In genomic region chr17:7035591-7036368, GRCh38 we compare ENCODE assay signal across 8 cellular contexts. TPM values are rescaled to one million over a fixed set of nuclear protein-coding genes. Genes with fewer than 3 reads are reported as not detected.
A peak's percentile ranks its signal among the peaks of the same experiment; 100 is the strongest.
DNase-seq lines count a peak whose midpoint lies in the region; ATAC-seq and TF ChIP-seq lines count a peak whose summit lies in the region.

Gene SLC16A13 (plus strand): TSS chr17:7036015. CDS start chr17:7036383, 368 bp downstream.

- peak within 1 kb of the TSS; percentile 86 to 90 for H3K9ac ChIP-seq in mucosa of rectum (ENCODE audit: low read depth in 1 of 2, low read length in 2 of 2)

- CTCF ChIA-PET in Panc1 (lab: Charles Lee) = interaction anchor here (0.6 kb wide), 1 partner anchor 207 kb away, joined by 3 read pairs; the partner anchor contains the start of gene GABARAP

- H3K9me3 Mint-ChIP-seq in activated T-cell treated with anti-CD3 and anti-CD28 coated beads, Interleukin-2, amount 50 U/mL, for 4 hours = no peaks in the 10 kb centered on the region

- peak within 1 kb of the TSS; percentile 94 for H3K4me3 Mint-ChIP-seq in activated T-cell treated with anti-CD3 and anti-CD28 coated beads, Interleukin-2, amount 50 U/mL, for 4 hours

- peaks cover 54% of the 10 kb centered on the region for H3K4me1 Mint-ChIP-seq in activated T-cell treated with anti-CD3 and anti-CD28 coated beads, Interleukin-2, amount 50 U/mL, for 4 hours (ENCODE audit: low read depth)

- 0 to 1% methylated on average over 52 of the region's 52 CpGs for WGBS in esophagus, 2 donors

- H3K27me3 ChIP-seq in Panc1 (ENCODE audit: control insufficient read depth, insufficient read depth, low read length) (no peaks in the 10 kb centered on the region), esophagus (ENCODE audit: control insufficient read depth in 1 of 2, insufficient read depth in 2 of 2, low read length in 2 of 2) (no peaks in the 10 kb centered on the region), mucosa of rectum (ENCODE audit: control insufficient read depth in 2 of 2, insufficient read depth in 2 of 2, low read length in 2 of 2) (no peaks in the 10 kb centered on the region)

- BruUV-seq in Panc1 (replicated peaks; lab: Mats Ljungman, UMichigan) = no TSS peak

- no peaks in the 10 kb centered on the region for H3K9me3 ChIP-seq in Panc1 (ENCODE audit: control insufficient read depth, insufficient read depth, low read depth, low read length)
- no peaks in the 10 kb centered on the region for H3K9me3 ChIP-seq in esophagus (ENCODE audit: control insufficient read depth in 2 of 2, insufficient read depth in 1 of 2, low read depth in 1 of 2, low read length in 1 of 2)
- H3K9me3 ChIP-seq in mucosa of rectum (ENCODE audit: control insufficient read depth in 2 of 2, low read length in 2 of 2) = no peaks in the 10 kb centered on the region

- H3K27me3 Mint-ChIP-seq in activated T-cell treated with anti-CD3 and anti-CD28 coated beads, Interleukin-2, amount 50 U/mL, for 4 hours (ENCODE audit: low read depth) = no peaks in the 10 kb centered on the region

- DNase-seq in DMS79 (lab: John Stamatoyannopoulos, UW) (peak; percentile 96), KBM-7 (peak; percentile 97), Panc1 (ENCODE audit: low read depth, low spot score) (peak; percentile 88)
- DNase-seq in activated T-cell treated with anti-CD3 and anti-CD28 coated beads, Interleukin-2, amount 50 U/mL, for 4 hours = peak; percentile 96
- peak; percentile 98 for DNase-seq in stimulated activated CD8-positive, alpha-beta memory T cell treated with anti-CD3 and anti-CD28 coated beads, Interleukin-4, amount 100 ng/mL, for 48 hours

- ATAC-seq in GM21723 (IDR thresholded peaks at IDR 0.05; ENCODE audit: unreplicated experiment) = peak; percentile 82
- ATAC-seq in Panc1 = peak; percentile 97
- ATAC-seq in activated T-cell treated with anti-CD3 and anti-CD28 coated beads, Interleukin-2, amount 50 U/mL, for 4 hours = peak; percentile 94 to 96

- peak within 1 kb of the TSS; percentile 61 to 87 for H3K4me3 ChIP-seq in Panc1 (ENCODE audit: low read depth in 2 of 2, low read length in 2 of 2)
- peak within 1 kb of the TSS; percentile 52 to 63 for H3K4me3 ChIP-seq in esophagus (ENCODE audit: low read depth in 1 of 2, low read length in 2 of 2)
- peak within 1 kb of the TSS; percentile 71 to 92 for H3K4me3 ChIP-seq in mucosa of rectum (ENCODE audit: low read length in 2 of 2)

- TF ChIP-seq CTCF in Panc1 (IDR thresholded peaks at IDR 0.05) = no peak

- peaks cover 6% of the 10 kb centered on the region; the same call in 1 of the 2 replicates for H3K4me1 ChIP-seq in Panc1 (ENCODE audit: control insufficient read depth, insufficient read depth, low read length)
- H3K4me1 ChIP-seq in esophagus (ENCODE audit: control insufficient read depth in 2 of 2, insufficient read depth in 2 of 2, low read length in 1 of 2) = peaks cover 0 to 6% of the 10 kb centered on the region in 2 donors
- peaks cover 10 to 13% of the 10 kb centered on the region in 2 donors for H3K4me1 ChIP-seq in mucosa of rectum (ENCODE audit: control insufficient read depth in 2 of 2, insufficient read depth in 2 of 2, low read length in 2 of 2)

- in situ Hi-C loops in KBM-7 (cut with MboI; ENCODE audit: low pct_unique_long_range_greater_than_20kb, low sequenced_read_pairs) (loop anchor here (25.0 kb wide), 1 partner anchor 302 kb away; the partner anchor contains the start of genes ACAP1 and NEURL4), Panc1 (cut with HindIII; ENCODE audit: low pct_unique_long_range_greater_than_20kb, low sequenced_read_pairs) (no loop called here)

- H3K27ac ChIP-seq in Panc1 (ENCODE audit: low read length) = peak within 1 kb of the TSS; percentile 97
- H3K27ac ChIP-seq in esophagus (ENCODE audit: low read depth in 2 of 2, low read length in 1 of 2) = peak within 1 kb of the TSS; percentile 85 to 87
- H3K27ac ChIP-seq in mucosa of rectum (ENCODE audit: low read depth in 2 of 2, low read length in 2 of 2) = peak within 1 kb of the TSS; percentile 76 to 90

- H3K36me3 Mint-ChIP-seq in activated T-cell treated with anti-CD3 and anti-CD28 coated beads, Interleukin-2, amount 50 U/mL, for 4 hours (ENCODE audit: insufficient read depth) = no peaks in the 10 kb centered on the region

- POLR2A ChIA-PET in Panc1 (lab: Charles Lee) = interaction anchor here (0.5 to 0.6 kb wide), 2 partner anchors 141 to 623 kb away, joined by 3 to 5 read pairs; no protein-coding TSS in a partner anchor

- intact Hi-C loops in Panc1 (cut with micrococcal nuclease; ENCODE audit: unreplicated experiment) = no loop called here

- no peaks in the 10 kb centered on the region for H3K36me3 ChIP-seq in Panc1 (ENCODE audit: control insufficient read depth, insufficient read depth, low read length)
- H3K36me3 ChIP-seq in esophagus (ENCODE audit: control insufficient read depth in 2 of 2, insufficient read depth in 2 of 2, low read length in 1 of 2) = no peaks in the 10 kb centered on the region
- no peaks in the 10 kb centered on the region for H3K36me3 ChIP-seq in mucosa of rectum (ENCODE audit: control insufficient read depth in 2 of 2, insufficient read depth in 2 of 2, low read length in 2 of 2)

RNA-seq across cellular contexts. Expression of gene SLC16A13, which starts in this region (rescaled TPM):
- 13.1 TPM for total RNA-seq in Panc1 (2021; ENCODE audit: unreplicated experiment)
- 10.7 TPM for polyA plus RNA-seq in Panc1 (2012; ENCODE audit: insufficient read length)
- 1 to 10 TPM; 5.7 to 7.0 (median 6.7) TPM for total RNA-seq in activated T-cell treated with anti-CD3 and anti-CD28 coated beads, Interleukin-2, amount 50 U/mL, for 4 hours
- 1 to 10 TPM; 4.8 TPM for polyA plus RNA-seq in esophagus

Comparison
In these comparisons a context has a peak if more than half of its experiments do, and no peak if none do; other contexts are left out.
1. Peak in every context shown above with its lines: DNase-seq, ATAC-seq, H3K4me3 ChIP-seq and H3K27ac ChIP-seq.